ENCODE assay signal across 18 cellular contexts in the genomic region with DNA sequence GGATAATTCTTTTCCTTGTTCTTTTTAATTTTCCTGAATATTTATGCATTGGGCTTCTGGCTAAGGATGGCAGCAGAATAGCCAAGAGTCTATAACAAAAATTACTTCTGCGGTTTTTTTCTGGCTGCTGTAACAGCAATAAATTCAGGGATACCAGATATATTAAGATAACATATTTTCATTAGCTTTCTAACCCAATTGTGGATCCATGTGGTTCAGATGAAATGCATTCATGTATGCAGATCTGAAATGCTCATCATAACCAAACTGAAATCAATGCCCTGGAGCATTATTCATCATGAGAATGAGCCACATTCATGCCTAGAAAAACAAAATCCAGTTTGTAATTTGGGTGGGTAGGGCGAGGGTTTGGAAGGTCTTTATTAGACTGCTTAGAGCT.
DNase-seq lines count a peak whose midpoint lies in the region; ATAC-seq and TF ChIP-seq lines count a peak whose summit lies in the region.
"Had no signal": no experiment of that assay in that cellular context is flagged by ENCODE, and none has a peak within 500 bp of the region (broad histone marks: within the 10 kb centered on the region; RNA-seq: fewer than 3 reads in every experiment).

No MANE protein-coding gene starts in this region.

- no peak overlapping the region for H3K27ac ChIP-seq in stomach
- no peak overlapping the region for H3K27ac ChIP-seq in CD4-positive, alpha-beta memory T cell (ENCODE audit: low read depth, low read length)
- H3K27ac ChIP-seq: HL-60 had no signal

- no peaks in the 10 kb centered on the region for H3K36me3 ChIP-seq in stomach
- no peaks in the 10 kb centered on the region for H3K36me3 ChIP-seq in CD4-positive, alpha-beta memory T cell (ENCODE audit: insufficient read depth, low read length)

- no peaks in the 10 kb centered on the region for H3K27me3 ChIP-seq in stomach
- no peaks in the 10 kb centered on the region for H3K27me3 ChIP-seq in CD4-positive, alpha-beta memory T cell (ENCODE audit: insufficient read depth, low read length)

- H3K36me3 Mint-ChIP-seq in CD4-positive, alpha-beta memory T cell, result no peaks in the 10 kb centered on the region
- H3K36me3 Mint-ChIP-seq: T-cell had no signal

- H3K9me3 Mint-ChIP-seq in CD4-positive, alpha-beta memory T cell, result peaks cover 0 to 8% (median 0%) of the 10 kb centered on the region in 8 donors
- H3K9me3 Mint-ChIP-seq: T-cell had no signal

- H3K4me1 ChIP-seq in stomach, result no peaks in the 10 kb centered on the region
- no peaks in the 10 kb centered on the region for H3K4me1 ChIP-seq in CD4-positive, alpha-beta memory T cell (ENCODE audit: insufficient read depth, low read length)

- intact Hi-C loops in stomach (cut with DNase I; ENCODE audit: low total_unique reads), result no loop called here
- intact Hi-C loops in CD4-positive, alpha-beta memory T cell (cut with micrococcal nuclease), result no loop called here

- DNase-seq in ELR (ENCODE audit: low read depth) (peak; percentile 8), RPMI7951 (ENCODE audit: low read depth) (peak; percentile 44), epithelial cell of esophagus (ENCODE audit: low read depth) (peak; percentile 10), stomach (no peak), amniotic stem cell (lab: John Stamatoyannopoulos, UW) (no peak)
- no peak for DNase-seq in CD4-positive, alpha-beta memory T cell
- DNase-seq: C1 segment of cervical spinal cord, COR-L47, DMS53, GF-D8, GOT3, NCI-H1092 treated with DMSO at 0.1 percent for 48 hours, NCI-H1694, NCI-H446, T-cell had no signal

- POLR2A ChIA-PET in CD4-positive, alpha-beta memory T cell (lab: Charles Lee; ENCODE audit: partially characterized antibody), result no interaction called here

- no peak for ATAC-seq in HG02610 (IDR thresholded peaks at IDR 0.05; ENCODE audit: unreplicated experiment)
- ATAC-seq: K562, T-cell had no signal

- no peak overlapping the region for H3K4me3 ChIP-seq in epithelial cell of esophagus (ENCODE audit: low read length)
- no peak overlapping the region for H3K4me3 ChIP-seq in stomach
- H3K4me3 ChIP-seq in CD4-positive, alpha-beta memory T cell (ENCODE audit: low read length in 2 of 2), result no peak overlapping the region
- H3K4me3 ChIP-seq: K562 had no signal

- H3K27me3 Mint-ChIP-seq in CD4-positive, alpha-beta memory T cell, result no peaks in the 10 kb centered on the region
- H3K27me3 Mint-ChIP-seq: T-cell had no signal

- CTCF ChIA-PET in CD4-positive, alpha-beta memory T cell (lab: Charles Lee; ENCODE audit: partially characterized antibody), result no interaction called here

- H3K27ac Mint-ChIP-seq in CD4-positive, alpha-beta memory T cell, result no peak overlapping the region
- H3K27ac Mint-ChIP-seq: T-cell had no signal

- no peak for TF ChIP-seq POLR2A in stomach (IDR thresholded peaks at IDR 0.05)

- H3K4me1 Mint-ChIP-seq in CD4-positive, alpha-beta memory T cell, result no peaks in the 10 kb centered on the region
- H3K4me1 Mint-ChIP-seq: T-cell had no signal

- no peaks in the 10 kb centered on the region for H3K9me3 ChIP-seq in stomach
- no peaks in the 10 kb centered on the region for H3K9me3 ChIP-seq in CD4-positive, alpha-beta memory T cell (ENCODE audit: control insufficient read depth in 1 of 2, low read length in 2 of 2)

- 71 to 87% (median 79%) methylated on average over 2 of the region's 2 CpGs for WGBS in stomach, 5 donors

- TF ChIP-seq CTCF in epithelial cell of esophagus (IDR thresholded peaks at IDR 0.05; ENCODE audit: insufficient read depth, low read depth, low read length, missing control alignments) (no peak), stomach (IDR thresholded peaks at IDR 0.05) (no peak)

- TF ChIP-seq EP300 in stomach (IDR thresholded peaks at IDR 0.05), result no peak

- no peak overlapping the region for H3K4me3 Mint-ChIP-seq in CD4-positive, alpha-beta memory T cell
- H3K4me3 Mint-ChIP-seq: T-cell had no signal

Comparison
In these comparisons a context has a peak if more than half of its experiments do, and no peak if none do; other contexts are left out.
1. DNase-seq: peak in ELR (single experiment), RPMI7951 (single experiment) and epithelial cell of esophagus (single experiment); none in stomach (single experiment), amniotic stem cell (single experiment) and CD4-positive, alpha-beta memory T cell (0 of 5).